In genomic region chr13:97215325-97215724, GRCh38 we compare ENCODE assay signal across 13 cellular contexts. TPM values are rescaled to one million over a fixed set of nuclear protein-coding genes. Genes with fewer than 3 reads are reported as not detected.
DNase-seq lines count a peak whose midpoint lies in the region; ATAC-seq and TF ChIP-seq lines count a peak whose summit lies in the region.
"Had no signal": no experiment of that assay in that cellular context is flagged by ENCODE, and none has a peak within 500 bp of the region (broad histone marks: within the 10 kb centered on the region; RNA-seq: fewer than 3 reads in every experiment).

No MANE protein-coding gene starts in this region.

- H3K4me1 Mint-ChIP-seq in activated CD8-positive, alpha-beta T cell treated with anti-CD3 and anti-CD28 coated beads, Interleukin-2, amount 10 ng/mL, durations not matched to agents 7 days and 5 days (ENCODE audit: low read depth), result peaks cover 42% of the 10 kb centered on the region

- no peak overlapping the region for H3K4me3 Mint-ChIP-seq in activated CD8-positive, alpha-beta T cell treated with anti-CD3 and anti-CD28 coated beads, Interleukin-2, amount 10 ng/mL, durations not matched to agents 7 days and 5 days
- H3K4me3 Mint-ChIP-seq: dendritic cell treated with granulocyte-macrophage colony-stimulating factor and Interleukin-4, amounts not matched to agents 40 ng/mL and 50 ng/mL, for 4 days had no signal

- H2BK120ac ChIP-seq in mesendoderm (ENCODE audit: low read depth, low read length), result no peak overlapping the region

- POLR2A ChIA-PET in activated CD8-positive, alpha-beta T cell treated with anti-CD3 and anti-CD28 coated beads, Interleukin-2, amount 10 ng/mL, durations not matched to agents 7 days and 5 days (lab: Charles Lee), result interaction anchor here (0.6 kb wide), 1 partner anchor 37 kb away, joined by 3 read pairs; no protein-coding TSS in a partner anchor

- H3K27ac Mint-ChIP-seq in activated CD8-positive, alpha-beta T cell treated with anti-CD3 and anti-CD28 coated beads, Interleukin-2, amount 10 ng/mL, durations not matched to agents 7 days and 5 days, result no peak overlapping the region
- H3K27ac Mint-ChIP-seq: dendritic cell treated with granulocyte-macrophage colony-stimulating factor and Interleukin-4, amounts not matched to agents 40 ng/mL and 50 ng/mL, for 4 days had no signal

- H2AK5ac ChIP-seq in mesendoderm (ENCODE audit: low read length), result no peak overlapping the region

- no peak overlapping the region for H3K18ac ChIP-seq in mesendoderm (ENCODE audit: low read length)

- WGBS in esophagus squamous epithelium, 2 donors, result 68 to 80% methylated on average over 2 of the region's 2 CpGs
- WGBS in mesendoderm (ENCODE audit: extremely low coverage, insufficient coverage, low lambda C conversion rate), result no CpG with 5 or more reads among the region's 2 CpGs

- intact Hi-C loops in esophagus squamous epithelium (cut with DNase I), result no loop called here

- H3K9me3 ChIP-seq in esophagus squamous epithelium, result no peaks in the 10 kb centered on the region
- H3K9me3 ChIP-seq: adrenal gland had no signal

- no peak overlapping the region for H4K8ac ChIP-seq in mesendoderm (ENCODE audit: low read depth, low read length)

- peak; percentile 64 for ATAC-seq in GM18505 (IDR thresholded peaks at IDR 0.05; ENCODE audit: unreplicated experiment)
- ATAC-seq in GM19452 (IDR thresholded peaks at IDR 0.05; ENCODE audit: unreplicated experiment), result peak; percentile 62
- peak; percentile 72 for ATAC-seq in HG03175 (IDR thresholded peaks at IDR 0.05; ENCODE audit: unreplicated experiment)
- peak; percentile 54 for ATAC-seq in activated CD8-positive, alpha-beta T cell treated with anti-CD3 and anti-CD28 coated beads, Interleukin-2, amount 10 ng/mL, durations not matched to agents 7 days and 5 days
- ATAC-seq: PC-3 had no signal

- no peak for TF ChIP-seq CTCF in esophagus squamous epithelium (IDR thresholded peaks at IDR 0.05)

- no peak overlapping the region for H2BK5ac ChIP-seq in mesendoderm (ENCODE audit: low read length)

- H3K4me3 ChIP-seq in esophagus squamous epithelium (no peak overlapping the region), mesendoderm (ENCODE audit: low read length) (no peak overlapping the region)
- H3K4me3 ChIP-seq: adrenal gland had no signal

- H2BK15ac ChIP-seq in mesendoderm (replicated peaks; ENCODE audit: low read depth), result no peak overlapping the region

- H3K4ac ChIP-seq in mesendoderm (ENCODE audit: low read depth, low read length), result no peak overlapping the region

- no peak overlapping the region for H3K23ac ChIP-seq in mesendoderm (ENCODE audit: low read length)

- no peak for DNase-seq in activated CD8-positive, alpha-beta T cell treated with anti-CD3 and anti-CD28 coated beads, Interleukin-2, amount 10 ng/mL, durations not matched to agents 7 days and 5 days
- DNase-seq in esophagus squamous epithelium (lab: John Stamatoyannopoulos, UW) (no peak), NCI-H187 (lab: John Stamatoyannopoulos, UW) (no peak), mesendoderm (no peak), DMS153 treated with DMSO at 0.1 percent for 48 hours (lab: John Stamatoyannopoulos, UW; ENCODE audit: unreplicated experiment) (no peak)
- DNase-seq: adrenal gland, islet precursor cell, KG1, PC-3 had no signal

- no peak overlapping the region for H3K56ac ChIP-seq in mesendoderm (ENCODE audit: low read length)

- no peaks in the 10 kb centered on the region for H3K27me3 ChIP-seq in esophagus squamous epithelium
- H3K27me3 ChIP-seq in mesendoderm (ENCODE audit: insufficient read depth, low read length, poor library complexity), result no peaks in the 10 kb centered on the region
- H3K27me3 ChIP-seq: adrenal gland had no signal

- no peaks in the 10 kb centered on the region for H3K79me1 ChIP-seq in mesendoderm (ENCODE audit: low read length)

- H3K27me3 Mint-ChIP-seq in activated CD8-positive, alpha-beta T cell treated with anti-CD3 and anti-CD28 coated beads, Interleukin-2, amount 10 ng/mL, durations not matched to agents 7 days and 5 days (ENCODE audit: low read depth), result no peaks in the 10 kb centered on the region

- H3K36me3 Mint-ChIP-seq in activated CD8-positive, alpha-beta T cell treated with anti-CD3 and anti-CD28 coated beads, Interleukin-2, amount 10 ng/mL, durations not matched to agents 7 days and 5 days (ENCODE audit: low read depth), result no peaks in the 10 kb centered on the region

- CTCF ChIA-PET in activated CD8-positive, alpha-beta T cell treated with anti-CD3 and anti-CD28 coated beads, Interleukin-2, amount 10 ng/mL, durations not matched to agents 7 days and 5 days (lab: Charles Lee), result interaction anchor here (0.6 to 1.9 kb wide), 5 partner anchors 9 to 120 kb away, joined by 3 to 15 read pairs (median 5); no protein-coding TSS in a partner anchor

- peaks cover 0 to 12% (median 8%) of the 10 kb centered on the region in 3 donors for H3K4me1 ChIP-seq in esophagus squamous epithelium
- H3K4me1 ChIP-seq in mesendoderm (ENCODE audit: control insufficient read depth, low read depth, low read length), result no peaks in the 10 kb centered on the region
- H3K4me1 ChIP-seq: adrenal gland had no signal

- no peaks in the 10 kb centered on the region for H3K9me3 Mint-ChIP-seq in activated CD8-positive, alpha-beta T cell treated with anti-CD3 and anti-CD28 coated beads, Interleukin-2, amount 10 ng/mL, durations not matched to agents 7 days and 5 days (ENCODE audit: insufficient read depth)
- H3K9me3 Mint-ChIP-seq: dendritic cell treated with granulocyte-macrophage colony-stimulating factor and Interleukin-4, amounts not matched to agents 40 ng/mL and 50 ng/mL, for 4 days had no signal

- H3K27ac ChIP-seq in esophagus squamous epithelium (no peak overlapping the region), mesendoderm (ENCODE audit: low read depth, low read length) (no peak overlapping the region)
- H3K27ac ChIP-seq: adrenal gland had no signal

- no peak overlapping the region for H3K9ac ChIP-seq in mesendoderm (ENCODE audit: low read length)

- H3K79me2 ChIP-seq in mesendoderm (ENCODE audit: control insufficient read depth, insufficient read depth, low read length), result no peaks in the 10 kb centered on the region

- TF ChIP-seq POLR2A in GM18505 (IDR thresholded peaks at IDR 0.05; ENCODE audit: borderline replicate concordance, extremely low read depth, insufficient read depth, insufficient read length) (no peak), esophagus squamous epithelium (IDR thresholded peaks at IDR 0.05) (no peak)

- H3K36me3 ChIP-seq in esophagus squamous epithelium (no peaks in the 10 kb centered on the region), mesendoderm (ENCODE audit: control insufficient read depth, insufficient read depth, low read length) (no peaks in the 10 kb centered on the region)
- H3K36me3 ChIP-seq: adrenal gland had no signal

- H4K5ac ChIP-seq in mesendoderm (ENCODE audit: low read length), result no peak overlapping the region

- H3K4me2 ChIP-seq in mesendoderm (ENCODE audit: low read length), result no peak overlapping the region

RNA-seq across cellular contexts. Expression of gene MBNL2, which starts 6.8 kb away (rescaled TPM):
- total RNA-seq in activated CD8-positive, alpha-beta T cell treated with anti-CD3 and anti-CD28 coated beads, Interleukin-2, amount 10 ng/mL, durations not matched to agents 7 days and 5 days, result 10 to 100 TPM; 11.6 to 12.3 TPM
- 10 to 100 TPM; 18.3 to 58.7 (median 29.7) TPM for total RNA-seq in esophagus squamous epithelium
- polyA plus RNA-seq in mesendoderm (2013, experiment 1 of 2), result 2.0 TPM
- polyA plus RNA-seq in mesendoderm (2013, experiment 2 of 2), result 2.2 TPM
